Comparison of ENCODE assay signal across 10 cellular contexts in genomic region chr10:44995581-44995913, GRCh38. TPM values are rescaled to one million over a fixed set of nuclear protein-coding genes. Genes with fewer than 3 reads are reported as not detected.
DNase-seq lines count a peak whose midpoint lies in the region; ATAC-seq, FAIRE-seq and TF ChIP-seq lines count a peak whose summit lies in the region.
"Had no signal": no experiment of that assay in that cellular context is flagged by ENCODE, and none has a peak within 500 bp of the region (broad histone marks: within the 10 kb centered on the region; RNA-seq: fewer than 3 reads in every experiment).

No MANE protein-coding gene starts in this region.

- ATAC-seq in DND-41 (ENCODE audit: insufficient read depth, low read depth) (peak; percentile 41), T-cell (replicated peaks in 1 of 4) (peak in 2 of 4 experiments; percentile 47 to 78), GM21390 (IDR thresholded peaks at IDR 0.05; ENCODE audit: unreplicated experiment) (no peak), GM21529 (IDR thresholded peaks at IDR 0.05; ENCODE audit: unreplicated experiment) (no peak)

- POLR2A ChIA-PET in T-cell (lab: Charles Lee) = no interaction called here

- H2AFZ ChIP-seq in DND-41 (ENCODE audit: low read depth, low read length) (no peak overlapping the region), smooth muscle cell (ENCODE audit: low read depth) (no peak overlapping the region)

- no peaks in the 10 kb centered on the region for H3K36me3 Mint-ChIP-seq in T-cell
- H3K36me3 Mint-ChIP-seq in endothelial cell (ENCODE audit: low read depth, unreplicated experiment) = peaks cover 6% of the 10 kb centered on the region

- H3K4me1 ChIP-seq in DND-41 (ENCODE audit: insufficient read depth, low read length) = peaks cover 66% of the 10 kb centered on the region
- peaks cover 35 to 40% of the 10 kb centered on the region in 2 donors for H3K4me1 ChIP-seq in kidney (ENCODE audit: control insufficient read depth in 1 of 2, insufficient read depth in 1 of 2, low read depth in 1 of 2, low read length in 2 of 2)
- peaks cover 17% of the 10 kb centered on the region for H3K4me1 ChIP-seq in smooth muscle cell (ENCODE audit: low read depth)

- TF ChIP-seq CTCF in DND-41 (IDR thresholded peaks at IDR 0.05; ENCODE audit: borderline replicate concordance, extremely low read depth, low read length, poor library complexity, severe bottlenecking) (no peak), kidney (IDR thresholded peaks at IDR 0.05; ENCODE audit: borderline replicate concordance, extremely low read depth, insufficient read depth) (no peak), smooth muscle cell (IDR thresholded peaks at IDR 0.05; ENCODE audit: borderline replicate concordance, insufficient read depth, poor library complexity, severe bottlenecking) (no peak), endothelial cell (IDR thresholded peaks at IDR 0.05; ENCODE audit: unreplicated experiment) (no peak)

- peak overlapping the region; percentile 41; the same call in 1 of the 2 replicates for H3K9ac ChIP-seq in DND-41 (ENCODE audit: low read depth, low read length)
- no peak overlapping the region for H3K9ac ChIP-seq in kidney (ENCODE audit: low read length in 2 of 2)
- H3K9ac ChIP-seq in smooth muscle cell (ENCODE audit: low read depth) = no peak overlapping the region

- 87% methylated on average over 4 of the region's 4 CpGs for WGBS in smooth muscle cell (ENCODE audit: low lambda C conversion rate)

- H3K4me3 ChIP-seq in DND-41 (ENCODE audit: low read depth in 1 of 2, low read length in 2 of 2) = no peak overlapping the region
- no peak overlapping the region for H3K4me3 ChIP-seq in kidney (ENCODE audit: low read length in 2 of 2)
- no peak overlapping the region for H3K4me3 ChIP-seq in smooth muscle cell

- intact Hi-C loops in kidney (cut with DNase I) = no loop called here

- H3F3A ChIP-seq in smooth muscle cell (ENCODE audit: low read depth) = peaks cover 6% of the 10 kb centered on the region

- H3K27me3 Mint-ChIP-seq in T-cell (no peaks in the 10 kb centered on the region), endothelial cell (ENCODE audit: unreplicated experiment) (peaks cover 19% of the 10 kb centered on the region)

- H3K27me3 ChIP-seq in DND-41 (ENCODE audit: insufficient read depth, low read length, poor library complexity) (no peaks in the 10 kb centered on the region), smooth muscle cell (ENCODE audit: low read depth) (no peaks in the 10 kb centered on the region)

- H3K9me3 Mint-ChIP-seq in T-cell (no peaks in the 10 kb centered on the region), endothelial cell (ENCODE audit: unreplicated experiment) (no peaks in the 10 kb centered on the region)

- H3K4me2 ChIP-seq in DND-41 (ENCODE audit: insufficient read depth, low read length) (peak overlapping the region; percentile 20; the same call in 1 of the 2 replicates), smooth muscle cell (no peak overlapping the region)

- peaks cover 26 to 32% (median 30%) of the 10 kb centered on the region in 3 donors for H3K4me1 Mint-ChIP-seq in T-cell
- peaks cover 38% of the 10 kb centered on the region for H3K4me1 Mint-ChIP-seq in endothelial cell (ENCODE audit: unreplicated experiment)

- H3K27ac ChIP-seq in DND-41 (ENCODE audit: low read length) = peak overlapping the region; percentile 87
- peak overlapping the region; percentile 94 for H3K27ac ChIP-seq in kidney (ENCODE audit: low read depth in 2 of 2, low read length in 2 of 2)
- peak overlapping the region; percentile 26 for H3K27ac ChIP-seq in smooth muscle cell (ENCODE audit: low read depth)

- peak overlapping the region; percentile 46 to 67 for H3K27ac Mint-ChIP-seq in T-cell
- no peak overlapping the region for H3K27ac Mint-ChIP-seq in endothelial cell (ENCODE audit: unreplicated experiment)

- H3K79me2 ChIP-seq in DND-41 (ENCODE audit: insufficient read depth, low read length) = peaks cover 13% of the 10 kb centered on the region
- no peaks in the 10 kb centered on the region for H3K79me2 ChIP-seq in smooth muscle cell (ENCODE audit: low read depth)

- H3K9me3 ChIP-seq in DND-41 (ENCODE audit: insufficient read depth, low read length, severe bottlenecking) = no peaks in the 10 kb centered on the region
- no peaks in the 10 kb centered on the region for H3K9me3 ChIP-seq in kidney (ENCODE audit: control insufficient read depth in 1 of 2, low read length in 2 of 2)
- no peaks in the 10 kb centered on the region for H3K9me3 ChIP-seq in smooth muscle cell (replicated peaks; ENCODE audit: low read depth)

- DNase-seq in DND-41 (peak; percentile 48), T-cell (no peak), kidney (no peak), smooth muscle cell (lab: John Stamatoyannopoulos, UW; ENCODE audit: unreplicated experiment) (no peak), endothelial cell (ENCODE audit: low spot score) (no peak)
- no peak for DNase-seq in stimulated activated CD4-positive, alpha-beta T cell treated with anti-CD3 and anti-CD28 coated beads, Interleukin-12 subunit alpha, Interleukin-12 subunit beta, amount 100 ng/mL, for 4 hours
- DNase-seq: activated gamma-delta T cell treated with Interleukin-2 at 50 U/mL for 16 hours, NCI-H1105 had no signal

- CTCF ChIA-PET in T-cell (lab: Charles Lee) = interaction anchor here (0.7 to 1.4 kb wide), 3 partner anchors 12 to 36 kb away, joined by 3 read pairs; no protein-coding TSS in a partner anchor

- no peaks in the 10 kb centered on the region for H4K20me1 ChIP-seq in DND-41 (ENCODE audit: insufficient read depth, low read length)
- H4K20me1 ChIP-seq in smooth muscle cell (ENCODE audit: low read depth) = no peaks in the 10 kb centered on the region

- no peaks in the 10 kb centered on the region for H3K36me3 ChIP-seq in DND-41 (ENCODE audit: insufficient read depth, low read length)
- H3K36me3 ChIP-seq in kidney (ENCODE audit: control insufficient read depth in 1 of 2, insufficient read depth in 2 of 2, low read length in 2 of 2) = peaks cover 9 to 10% of the 10 kb centered on the region in 2 donors
- no peaks in the 10 kb centered on the region for H3K36me3 ChIP-seq in smooth muscle cell (ENCODE audit: low read depth)

- no peak overlapping the region for H3K4me3 Mint-ChIP-seq in T-cell
- no peak overlapping the region for H3K4me3 Mint-ChIP-seq in endothelial cell (ENCODE audit: unreplicated experiment)

- FAIRE-seq in kidney (lab: Jason Lieb, UNC) = no peak

RNA-seq across cellular contexts. Expression of gene ZNF22, which starts 5.2 kb away (rescaled TPM):
- 10 to 100 TPM; 18.4 to 27.5 (median 21.1) TPM for total RNA-seq in T-cell
- 24.5 TPM for total RNA-seq in kidney
- 18.7 TPM for polyA plus RNA-seq in kidney (ENCODE audit: insufficient read depth, low read depth, low replicate concordance)
- 38.9 and 42.6 TPM in 2 replicates for total RNA-seq in smooth muscle cell
- polyA plus RNA-seq in smooth muscle cell = 30.7 and 31.3 TPM in 2 replicates
- total RNA-seq in endothelial cell (ENCODE audit: unreplicated experiment) = 39.2 TPM

RNA-seq across cellular contexts. Expression of gene DEPP1, which starts 16.9 kb away (rescaled TPM):
- total RNA-seq in T-cell = under 1 TPM in 3 of 5 donors, not detected in 2; 0.30 to 0.66 (median 0.35) TPM
- total RNA-seq in kidney = 146 TPM
- 44.4 TPM for polyA plus RNA-seq in kidney (ENCODE audit: insufficient read depth, low read depth, low replicate concordance)
- 10.1 and 13.2 TPM in 2 replicates for total RNA-seq in smooth muscle cell
- polyA plus RNA-seq in smooth muscle cell = 12.9 and 18.8 TPM in 2 replicates
- total RNA-seq in endothelial cell (ENCODE audit: unreplicated experiment) = 22.5 TPM

RNA-seq across cellular contexts. Expression of gene RASSF4, which starts 35.9 kb away (rescaled TPM):
- 1 to 10 TPM in 4 of 5 donors, under 1 TPM in 1; 0.55 to 2.8 (median 1.7) TPM for total RNA-seq in T-cell
- 76.4 TPM for total RNA-seq in kidney
- 83.1 TPM for polyA plus RNA-seq in kidney (ENCODE audit: insufficient read depth, low read depth, low replicate concordance)
- total RNA-seq in smooth muscle cell = 6.5 and 8.3 TPM in 2 replicates
- polyA plus RNA-seq in smooth muscle cell = 13.0 and 14.8 TPM in 2 replicates
- total RNA-seq in endothelial cell (ENCODE audit: unreplicated experiment) = 9.6 TPM

Comparison
In these comparisons a context has a peak if more than half of its experiments do, and no peak if none do; other contexts are left out.
1. H3K27ac ChIP-seq: peak in every context shown above with its lines; median percentile 94 in kidney; 87 in DND-41; 26 in smooth muscle cell.